ENCODE assay signal across 8 cellular contexts in the genomic region with DNA sequence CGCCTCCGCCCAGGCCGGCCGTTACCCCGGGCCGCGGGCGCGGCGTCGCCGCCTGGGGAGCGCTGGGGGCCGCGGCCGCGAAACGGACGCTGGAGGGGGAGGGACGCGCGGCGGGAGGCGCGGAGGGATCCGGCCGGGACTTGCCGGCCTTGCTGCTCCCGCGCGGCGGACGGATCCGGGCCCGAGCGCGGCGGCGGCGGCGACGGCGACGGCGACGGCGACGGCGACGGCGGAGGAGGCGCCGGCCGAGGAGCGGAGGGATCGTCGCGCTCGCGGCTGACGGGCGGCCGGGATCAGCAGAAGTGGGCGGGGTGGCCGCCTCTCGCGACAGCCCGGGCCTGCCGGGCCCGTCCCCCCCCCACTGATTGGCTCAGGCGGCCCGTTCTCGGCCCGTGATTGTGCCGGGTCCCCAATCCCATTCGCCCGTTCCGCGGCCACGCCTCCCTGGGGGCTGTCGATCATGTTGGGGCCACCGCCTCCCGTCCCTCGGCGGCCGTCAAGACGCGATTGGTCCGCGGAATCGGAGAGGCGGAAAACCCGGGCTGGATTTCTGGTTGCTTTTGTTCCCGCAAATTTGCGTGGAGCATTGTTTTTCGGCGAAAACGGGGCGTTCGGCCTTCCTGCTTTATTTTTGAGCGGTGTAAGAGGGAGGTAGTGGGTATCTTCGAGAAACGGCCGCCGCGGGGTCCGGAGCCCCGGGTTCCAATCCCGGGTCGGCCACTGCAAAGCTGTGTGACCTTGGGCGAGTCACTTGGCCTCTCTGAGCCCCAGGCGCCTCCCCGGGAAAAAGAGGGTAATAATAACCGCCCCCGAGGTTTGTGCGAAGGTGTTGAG. TPM values are rescaled to one million over a fixed set of nuclear protein-coding genes. Genes with fewer than 3 reads are reported as not detected.
A peak's percentile ranks its signal among the peaks of the same experiment; 100 is the strongest.
DNase-seq lines count a peak whose midpoint lies in the region; ATAC-seq and TF ChIP-seq lines count a peak whose summit lies in the region.

A gene (minus strand): TSS at position 304 of the 834 bp plus-strand sequence. CDS start 786 bp downstream, outside the sequence.

- peaks cover 24% of the 10 kb centered on the region for H3K79me2 ChIP-seq in OCI-LY1 (ENCODE audit: insufficient read depth, low read length)

- ATAC-seq in GM21381 (IDR thresholded peaks at IDR 0.05; ENCODE audit: unreplicated experiment) = peak; percentile 84
- ATAC-seq in mucosa of descending colon = peak; percentile 93

- H2AFZ ChIP-seq in OCI-LY1 (ENCODE audit: low read length) = peak within 1 kb of the TSS; percentile 83; the same call in 1 of the 2 replicates

- H3K27me3 ChIP-seq in OCI-LY1 (ENCODE audit: insufficient read depth, low read length) = no peaks in the 10 kb centered on the region

- H4K20me1 ChIP-seq in OCI-LY1 (ENCODE audit: insufficient read depth, low read length) = no peaks in the 10 kb centered on the region; the same call in 1 of the 2 replicates

- H3K9me2 ChIP-seq in OCI-LY1 (ENCODE audit: low read depth, low read length) = no peaks in the 10 kb centered on the region

- intact Hi-C loops in mucosa of descending colon (cut with DNase I, micrococcal nuclease) = no loop called here

- no peak within 1 kb of the TSS for H3K27ac ChIP-seq in OCI-LY1 (ENCODE audit: low read depth, low read length, poor library complexity, severe bottlenecking)
- H3K27ac ChIP-seq in epithelial cell of prostate = peak within 1 kb of the TSS; percentile 63

- no peaks in the 10 kb centered on the region for H3K9me3 ChIP-seq in OCI-LY1 (ENCODE audit: low read length)
- H3K9me3 ChIP-seq in mucosa of descending colon = no peaks in the 10 kb centered on the region

- H3K4me3 ChIP-seq in OCI-LY1 (ENCODE audit: low read depth, low read length, poor library complexity, severe bottlenecking) (peak within 1 kb of the TSS; percentile 71), mucosa of descending colon (peak within 1 kb of the TSS; percentile 38)

- peak within 1 kb of the TSS; percentile 95 for H3K4me2 ChIP-seq in OCI-LY1 (ENCODE audit: low read length)

- TF ChIP-seq CTCF in OCI-LY1 (IDR thresholded peaks at IDR 0.05; ENCODE audit: low read length) (no peak), mucosa of descending colon (IDR thresholded peaks at IDR 0.05) (no peak)

- DNase-seq in Caki2 (ENCODE audit: low read depth) (peak; percentile 98), HUDEP-2 (lab: John Stamatoyannopoulos, UW; ENCODE audit: unreplicated experiment in 76 of 76) (peak in 74 of 76 experiments; percentile 51 to 98 (median 96)), activated T-cell treated with anti-CD3 and anti-CD28 coated beads for 4 hours (peak; percentile 99), epithelial cell of prostate (ENCODE audit: low read depth, low spot score) (peak; percentile 94), mucosa of descending colon (peak; percentile 99 to 100 (median 99))
- peak; percentile 99 for DNase-seq in stimulated activated CD8-positive, alpha-beta memory T cell treated with anti-CD3 and anti-CD28 coated beads, Interleukin-2, amount 100 ng/mL, for 48 hours (ENCODE audit: low read depth in 2 of 2)

- peak within 1 kb of the TSS; percentile 67 for H3K9ac ChIP-seq in OCI-LY1 (ENCODE audit: low read length)

- no peaks in the 10 kb centered on the region; the same call in 1 of the 2 replicates for H3F3A ChIP-seq in OCI-LY1 (ENCODE audit: insufficient read depth, low read length)

- H3K4me1 ChIP-seq in OCI-LY1 (ENCODE audit: insufficient read depth, low read length, severe bottlenecking) (peaks cover 43% of the 10 kb centered on the region), mucosa of descending colon (ENCODE audit: low read depth) (peaks cover 22% of the 10 kb centered on the region)

- in situ Hi-C loops in Caki2 (cut with HindIII; ENCODE audit: low pct_unique_long_range_greater_than_20kb, low sequenced_read_pairs) = no loop called here

- no peaks in the 10 kb centered on the region for H3K36me3 ChIP-seq in OCI-LY1 (ENCODE audit: insufficient read depth, low read length)
- no peaks in the 10 kb centered on the region for H3K36me3 ChIP-seq in mucosa of descending colon (ENCODE audit: low read depth)

RNA-seq across cellular contexts. Expression of the gene that starts here (rescaled TPM):
- 4.4 and 4.8 TPM in 2 replicates for total RNA-seq in Caki2 (2014; rRNA removed; shearing (Covaris generic); ENCODE audit: low replicate concordance)
- 10 to 100 TPM; 30.3 to 36.4 (median 32.3) TPM for total RNA-seq in mucosa of descending colon
